21 cellular contexts compared by ENCODE assay signal in genomic region chr9:99026271-99026955, GRCh38.
A peak's percentile ranks its signal among the peaks of the same experiment; 100 is the strongest.
DNase-seq lines count a peak whose midpoint lies in the region; ATAC-seq, FAIRE-seq and TF ChIP-seq lines count a peak whose summit lies in the region.
"Had no signal": no experiment of that assay in that cellular context is flagged by ENCODE, and none has a peak within 500 bp of the region (broad histone marks: within the 10 kb centered on the region; RNA-seq: fewer than 3 reads in every experiment).

No MANE protein-coding gene starts in this region.

- H3K36me3 ChIP-seq in CD4-positive, alpha-beta memory T cell (ENCODE audit: insufficient read depth, low read length): no peaks in the 10 kb centered on the region
- no peaks in the 10 kb centered on the region for H3K36me3 ChIP-seq in bronchial epithelial cell (ENCODE audit: control insufficient read depth, insufficient read depth, low read length)

- H3K27me3 Mint-ChIP-seq in activated CD8-positive, alpha-beta memory T cell treated with anti-CD3 and anti-CD28 coated beads, Interleukin-2, amount 10 ng/mL, durations not matched to agents 7 days and 5 days: no peaks in the 10 kb centered on the region
- H3K27me3 Mint-ChIP-seq in CD4-positive, alpha-beta memory T cell: no peaks in the 10 kb centered on the region
- H3K27me3 Mint-ChIP-seq in nephron progenitor cell (ENCODE audit: low read depth, poor library complexity): peaks cover 22% of the 10 kb centered on the region

- H3K27ac Mint-ChIP-seq in activated CD8-positive, alpha-beta memory T cell treated with anti-CD3 and anti-CD28 coated beads, Interleukin-2, amount 10 ng/mL, durations not matched to agents 7 days and 5 days: no peak overlapping the region
- peak overlapping the region in 6 of 7 donors; percentile 8 to 79 (median 21) for H3K27ac Mint-ChIP-seq in CD4-positive, alpha-beta memory T cell
- H3K27ac Mint-ChIP-seq in nephron progenitor cell: peak overlapping the region; percentile 52

- H3K27me3 ChIP-seq in CD4-positive, alpha-beta memory T cell (ENCODE audit: insufficient read depth, low read length): no peaks in the 10 kb centered on the region
- H3K27me3 ChIP-seq in bronchial epithelial cell (ENCODE audit: control insufficient read depth, insufficient read depth, low read length): peaks cover 2% of the 10 kb centered on the region

- no peak overlapping the region for H3K4me3 ChIP-seq in CD4-positive, alpha-beta memory T cell (ENCODE audit: low read length in 2 of 2)
- no peak overlapping the region for H3K4me3 ChIP-seq in bronchial epithelial cell (ENCODE audit: low read depth, low read length)
- H3K4me3 ChIP-seq: A549, GM12878 had no signal

- TF ChIP-seq CTCF in bronchial epithelial cell (IDR thresholded peaks at IDR 0.05; ENCODE audit: insufficient read depth, low read length, severe bottlenecking) (no peak), nephron progenitor cell (IDR thresholded peaks at IDR 0.05) (no peak)

- peaks cover 17% of the 10 kb centered on the region for H3K4me1 Mint-ChIP-seq in activated CD8-positive, alpha-beta memory T cell treated with anti-CD3 and anti-CD28 coated beads, Interleukin-2, amount 10 ng/mL, durations not matched to agents 7 days and 5 days
- H3K4me1 Mint-ChIP-seq in CD4-positive, alpha-beta memory T cell: peaks cover 22 to 39% (median 27%) of the 10 kb centered on the region in 4 donors
- peaks cover 12% of the 10 kb centered on the region for H3K4me1 Mint-ChIP-seq in nephron progenitor cell

- no peak overlapping the region for H3K4me3 Mint-ChIP-seq in activated CD8-positive, alpha-beta memory T cell treated with anti-CD3 and anti-CD28 coated beads, Interleukin-2, amount 10 ng/mL, durations not matched to agents 7 days and 5 days
- H3K4me3 Mint-ChIP-seq in CD4-positive, alpha-beta memory T cell: peak overlapping the region in 1 of 8 donors; percentile 13
- no peak overlapping the region for H3K4me3 Mint-ChIP-seq in nephron progenitor cell
- H3K4me3 Mint-ChIP-seq: H9 had no signal

- FAIRE-seq in bronchial epithelial cell (lab: Jason Lieb, UNC): peak; percentile 36
- FAIRE-seq: A549, GM12878, GM18507, HepG2, RCC 7860 had no signal

- DNase-seq in activated CD8-positive, alpha-beta memory T cell treated with anti-CD3 and anti-CD28 coated beads for 24 hours: peak; percentile 51
- no peak for DNase-seq in activated CD8-positive, alpha-beta memory T cell treated with anti-CD3 and anti-CD28 coated beads, Interleukin-2, amount 10 ng/mL, durations not matched to agents 7 days and 5 days
- DNase-seq in CD4-positive, alpha-beta memory T cell: no peak
- DNase-seq in bronchial epithelial cell (ENCODE audit: low read depth): no peak
- no peak for DNase-seq in nephron progenitor cell
- DNase-seq in NCI-H774 (lab: John Stamatoyannopoulos, UW): no peak
- DNase-seq in D341Med (ENCODE audit: low spot score): no peak
- DNase-seq: Calu3, DMS79, H9, Karpas-422, NCI-H187 treated with DMSO at 0.1 percent for 48 hours, NCI-H2171 treated with DMSO at 0.1 percent for 48 hours, NCI-H510A had no signal

- POLR2A ChIA-PET in CD4-positive, alpha-beta memory T cell (lab: Charles Lee; ENCODE audit: partially characterized antibody): interaction anchor here (0.6 to 1.5 kb wide), 3 partner anchors 27 to 50 kb away, joined by 3 to 4 read pairs (median 3); no protein-coding TSS in a partner anchor

- intact Hi-C loops in CD4-positive, alpha-beta memory T cell (cut with micrococcal nuclease): no loop called here

- no peak overlapping the region for H3K27ac ChIP-seq in CD4-positive, alpha-beta memory T cell (ENCODE audit: low read depth, low read length)
- H3K27ac ChIP-seq: A549, C4-2B had no signal

- CTCF ChIA-PET in activated CD8-positive, alpha-beta memory T cell treated with anti-CD3 and anti-CD28 coated beads, Interleukin-2, amount 10 ng/mL, durations not matched to agents 7 days and 5 days (lab: Charles Lee): interaction anchor here (0.6 to 1.6 kb wide), 5 partner anchors 8 to 997 kb away, joined by 3 to 5 read pairs (median 3); no protein-coding TSS in a partner anchor
- CTCF ChIA-PET in CD4-positive, alpha-beta memory T cell (lab: Charles Lee; ENCODE audit: partially characterized antibody): interaction anchor here (0.8 to 1.7 kb wide), 5 partner anchors 10 to 115 kb away, joined by 3 to 7 read pairs (median 4); no protein-coding TSS in a partner anchor

- H3K9me3 Mint-ChIP-seq in activated CD8-positive, alpha-beta memory T cell treated with anti-CD3 and anti-CD28 coated beads, Interleukin-2, amount 10 ng/mL, durations not matched to agents 7 days and 5 days (ENCODE audit: low read depth): no peaks in the 10 kb centered on the region
- no peaks in the 10 kb centered on the region for H3K9me3 Mint-ChIP-seq in CD4-positive, alpha-beta memory T cell
- no peaks in the 10 kb centered on the region for H3K9me3 Mint-ChIP-seq in nephron progenitor cell

- peaks cover 18% of the 10 kb centered on the region for H3K4me1 ChIP-seq in CD4-positive, alpha-beta memory T cell (ENCODE audit: insufficient read depth, low read length)
- H3K4me1 ChIP-seq: A549 had no signal

- H3K36me3 Mint-ChIP-seq in activated CD8-positive, alpha-beta memory T cell treated with anti-CD3 and anti-CD28 coated beads, Interleukin-2, amount 10 ng/mL, durations not matched to agents 7 days and 5 days: peaks cover 2% of the 10 kb centered on the region
- H3K36me3 Mint-ChIP-seq in CD4-positive, alpha-beta memory T cell: no peaks in the 10 kb centered on the region
- no peaks in the 10 kb centered on the region for H3K36me3 Mint-ChIP-seq in nephron progenitor cell (ENCODE audit: low read depth)

- no peak for ATAC-seq in activated CD8-positive, alpha-beta memory T cell treated with anti-CD3 and anti-CD28 coated beads, Interleukin-2, amount 10 ng/mL, durations not matched to agents 7 days and 5 days
- ATAC-seq in GM18519 (IDR thresholded peaks at IDR 0.05; ENCODE audit: low FRiP score, unreplicated experiment): no peak
- ATAC-seq: A549, GM12878, HepG2 had no signal

- H3K9me3 ChIP-seq in CD4-positive, alpha-beta memory T cell (ENCODE audit: control insufficient read depth in 1 of 2, low read length in 2 of 2): no peaks in the 10 kb centered on the region
- H3K9me3 ChIP-seq: A549 had no signal
